Comparison of ENCODE assay signal across 16 cellular contexts in the genomic region with DNA sequence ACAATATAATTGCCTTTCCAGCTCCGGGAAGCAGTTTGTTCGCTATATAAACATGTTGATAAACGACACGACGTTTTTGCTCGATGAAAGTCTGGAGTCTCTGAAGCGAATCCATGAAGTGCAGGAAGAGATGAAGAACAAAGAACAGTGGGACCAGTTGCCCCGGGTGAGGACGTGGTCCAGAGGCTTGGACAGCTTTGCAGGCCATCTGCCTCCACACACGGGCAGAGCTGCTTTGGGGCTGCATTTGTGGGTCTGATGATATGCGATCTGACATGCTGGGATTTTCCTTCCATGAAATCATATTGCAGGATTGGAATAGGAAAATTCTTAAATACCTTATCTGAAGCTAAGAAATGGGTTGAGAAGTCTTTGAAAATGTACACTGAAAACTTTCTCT. TPM values are rescaled to one million over a fixed set of nuclear protein-coding genes. Genes with fewer than 3 reads are reported as not detected.
DNase-seq lines count a peak whose midpoint lies in the region; ATAC-seq and TF ChIP-seq lines count a peak whose summit lies in the region.
"Had no signal": no experiment of that assay in that cellular context is flagged by ENCODE, and none has a peak within 500 bp of the region (broad histone marks: within the 10 kb centered on the region; RNA-seq: fewer than 3 reads in every experiment).

No MANE protein-coding gene starts in this region.

- no peak overlapping the region for H3K23ac ChIP-seq in IMR-90 (ENCODE audit: low read depth, low read length)

- peaks cover 30% of the 10 kb centered on the region for H3K36me3 Mint-ChIP-seq in mesothelial cell of epicardium

- H2AK5ac ChIP-seq in IMR-90 (ENCODE audit: low read depth, low read length): no peak overlapping the region

- H3K9me3 Mint-ChIP-seq in mesothelial cell of epicardium: no peaks in the 10 kb centered on the region
- H3K9me3 Mint-ChIP-seq: IgD-negative memory B cell had no signal

- peaks cover 0 to 3% of the 10 kb centered on the region in 2 experiments; a peak in 1 of 4 replicates for H3K79me1 ChIP-seq in IMR-90 (ENCODE audit: low read depth in 1 of 2, low read length in 2 of 2)

- H4K20me1 ChIP-seq in IMR-90 (ENCODE audit: insufficient read depth, low read length): 0 out of 2 replicates have a peak, but pooled peaks cover 3% of the 10 kb centered on the region
- H4K20me1 ChIP-seq: BLaER1 had no signal

- POLR2A ChIA-PET in IMR-90 (lab: Charles Lee; ENCODE audit: unreplicated experiment): interaction anchor here (0.5 to 0.6 kb wide), 2 partner anchors 486 to 538 kb away, joined by 6 read pairs; no protein-coding TSS in a partner anchor

- ATAC-seq in IMR-90 (ENCODE audit: low read depth): peak; percentile 21; the same call in 1 of the 2 replicates
- no peak for ATAC-seq in GM18505 (IDR thresholded peaks at IDR 0.05; ENCODE audit: unreplicated experiment)
- ATAC-seq in mucosa of descending colon: no peak
- ATAC-seq: activated CD4-positive, CD25-positive, alpha-beta regulatory T cell treated with anti-CD3 and anti-CD28 coated beads, Interleukin-2, amount 50 U/mL, for 24 hours; Panc1 had no signal

- H3K4me3 ChIP-seq in IMR-90 (ENCODE audit: insufficient read depth, low read depth, low read length) (no peak overlapping the region), skeletal muscle tissue (ENCODE audit: low read length in 3 of 3) (no peak overlapping the region), mucosa of descending colon (no peak overlapping the region)
- H3K4me3 ChIP-seq: BLaER1, lung had no signal

- no peak overlapping the region for H2BK5ac ChIP-seq in IMR-90 (ENCODE audit: low read depth, low read length, poor library complexity, severe bottlenecking)

- H3K9ac ChIP-seq in IMR-90 (ENCODE audit: low read depth, low read length) (no peak overlapping the region), skeletal muscle tissue (ENCODE audit: low read depth in 1 of 3, low read length in 3 of 3) (peak overlapping the region in 2 of 3 donors; percentile 48 to 72)
- H3K9ac ChIP-seq: BLaER1 had no signal

- no peak overlapping the region for H4K91ac ChIP-seq in IMR-90 (ENCODE audit: insufficient read depth, low read depth, low read length)

- no peak overlapping the region for H3K27ac ChIP-seq in IMR-90 (ENCODE audit: insufficient read depth, low read length)
- peak overlapping the region; percentile 83 for H3K27ac ChIP-seq in cingulate gyrus (ENCODE audit: low read depth, low read length)
- H3K27ac ChIP-seq in skeletal muscle tissue (ENCODE audit: low read depth, low read length): peak overlapping the region; percentile 83
- H3K27ac ChIP-seq: BLaER1 had no signal

- peak overlapping the region; percentile 19 for H3K27ac Mint-ChIP-seq in mesothelial cell of epicardium
- H3K27ac Mint-ChIP-seq: IgD-negative memory B cell had no signal

- H2AK9ac ChIP-seq in IMR-90 (replicated peaks; ENCODE audit: low read depth, low read length, poor library complexity): no peak overlapping the region

- dilution Hi-C loops in IMR-90 (cut with HindIII; ENCODE audit: low sequenced_read_pairs, unreplicated experiment): no loop called here

- H3K18ac ChIP-seq in IMR-90 (ENCODE audit: low read depth, low read length): no peak overlapping the region

- TF ChIP-seq CTCF in IMR-90 (conservative IDR thresholded peaks at IDR 0.05; ENCODE audit: low read depth, low read length): no peak
- no peak for TF ChIP-seq CTCF in mesothelial cell of epicardium (IDR thresholded peaks at IDR 0.05; ENCODE audit: unreplicated experiment)
- TF ChIP-seq CTCF in mucosa of descending colon (IDR thresholded peaks at IDR 0.05): no peak

- intact Hi-C loops in IMR-90 (cut with micrococcal nuclease): no loop called here
- intact Hi-C loops in mucosa of descending colon (cut with DNase I, micrococcal nuclease): no loop called here

- no peak for TF ChIP-seq RAD21 in IMR-90 (IDR thresholded peaks at IDR 0.05; ENCODE audit: low read length)

- BruUV-seq in IMR-90 (replicated peaks; lab: Mats Ljungman, UMichigan): no TSS peak

- CTCF ChIA-PET in IMR-90 (lab: Yijun Ruan, JAX): no interaction called here

- H2BK20ac ChIP-seq in IMR-90 (ENCODE audit: low read depth, low read length): no peak overlapping the region

- no peak overlapping the region; a peak in 1 of 4 replicates for H4K8ac ChIP-seq in IMR-90 (ENCODE audit: low read depth in 2 of 2, low read length in 2 of 2)

- H3K9me3 ChIP-seq in IMR-90 (ENCODE audit: control insufficient read depth, insufficient read depth, low read length) (no peaks in the 10 kb centered on the region), skeletal muscle tissue (ENCODE audit: control insufficient read depth in 3 of 3, low read length in 3 of 3) (no peaks in the 10 kb centered on the region), mucosa of descending colon (no peaks in the 10 kb centered on the region)
- H3K9me3 ChIP-seq: BLaER1 had no signal

- TF ChIP-seq POLR2A in IMR-90 (IDR thresholded peaks at IDR 0.05; ENCODE audit: low read depth, low read length) (no peak), GM18505 (IDR thresholded peaks at IDR 0.05; ENCODE audit: borderline replicate concordance, extremely low read depth, insufficient read depth, insufficient read length) (no peak)

- H3K56ac ChIP-seq in IMR-90 (ENCODE audit: extremely low read depth, insufficient read depth, low read length): no peak overlapping the region

- no peak overlapping the region for H2BK120ac ChIP-seq in IMR-90 (ENCODE audit: low read depth, low read length)

- H3K4me3 Mint-ChIP-seq in mesothelial cell of epicardium: no peak overlapping the region
- H3K4me3 Mint-ChIP-seq: IgD-negative memory B cell had no signal

- no peaks in the 10 kb centered on the region for H3K27me3 ChIP-seq in IMR-90 (ENCODE audit: control insufficient read depth, insufficient read depth, low read length)
- no peaks in the 10 kb centered on the region for H3K27me3 ChIP-seq in skeletal muscle tissue (ENCODE audit: control insufficient read depth in 3 of 3, insufficient read depth in 3 of 3, low read length in 3 of 3)
- H3K27me3 ChIP-seq: BLaER1 had no signal

- 50% methylated on average over 2 of the region's 11 CpGs; no CpG with 5 or more reads in 1 of the 2 experiments for WGBS in IMR-90 (ENCODE audit: extremely low coverage in 2 of 2, insufficient read length in 1 of 2), 2 experiments

- no peak overlapping the region for H2AFZ ChIP-seq in IMR-90 (replicated peaks; ENCODE audit: low read length, poor library complexity)

- no peaks in the 10 kb centered on the region for H3K27me3 Mint-ChIP-seq in mesothelial cell of epicardium (ENCODE audit: low read depth)
- H3K27me3 Mint-ChIP-seq: IgD-negative memory B cell had no signal

- in situ Hi-C loops in IMR-90 (cut with MboI; ENCODE audit: low sequenced_read_pairs): no loop called here

- peaks cover 33% of the 10 kb centered on the region for H3K36me3 ChIP-seq in IMR-90 (ENCODE audit: control insufficient read depth, insufficient read depth, low read length)
- H3K36me3 ChIP-seq in skeletal muscle tissue (ENCODE audit: control insufficient read depth in 3 of 3, insufficient read depth in 3 of 3, low read length in 3 of 3): peaks cover 15 to 32% (median 20%) of the 10 kb centered on the region in 3 donors
- no peaks in the 10 kb centered on the region for H3K36me3 ChIP-seq in mucosa of descending colon (ENCODE audit: low read depth)

- H4K5ac ChIP-seq in IMR-90 (ENCODE audit: low read depth, low read length): no peak overlapping the region

- H3K4me1 Mint-ChIP-seq in mesothelial cell of epicardium: no peaks in the 10 kb centered on the region

- no peak overlapping the region for H3K4me2 ChIP-seq in IMR-90 (ENCODE audit: low read depth, low read length)
- H3K4me2 ChIP-seq: BLaER1 had no signal

- DNase-seq in IMR-90 (no peak), mesothelial cell of epicardium (ENCODE audit: low spot score in 2 of 2, unreplicated experiment in 2 of 2) (no peak), NCI-H345 treated with DMSO at 0.1 percent for 48 hours (lab: John Stamatoyannopoulos, UW; ENCODE audit: unreplicated experiment) (no peak), mucosa of descending colon (no peak), KG1 (lab: John Stamatoyannopoulos, UW) (no peak)
- DNase-seq: NCI-H1417; NCI-H510A treated with DMSO at 0.1 percent for 48 hours; stimulated activated CD4-positive, alpha-beta T cell treated with anti-CD3 and anti-CD28 coated beads, Interleukin-1b, Interleukin-23, amount 100 ng/mL, for 48 hours had no signal

- no peak overlapping the region for H2BK15ac ChIP-seq in IMR-90 (ENCODE audit: low read depth, low read length)

- H3K14ac ChIP-seq in IMR-90 (replicated peaks; ENCODE audit: low read depth, low read length): no peak overlapping the region

- no peaks in the 10 kb centered on the region for H3K4me1 ChIP-seq in IMR-90 (ENCODE audit: control insufficient read depth, insufficient read depth, low read length)
- H3K4me1 ChIP-seq in skeletal muscle tissue (ENCODE audit: control insufficient read depth in 3 of 3, insufficient read depth in 3 of 3, low read length in 3 of 3): peaks cover 13 to 20% (median 19%) of the 10 kb centered on the region in 3 donors
- H3K4me1 ChIP-seq in mucosa of descending colon (ENCODE audit: low read depth): no peaks in the 10 kb centered on the region

- H3K9me1 ChIP-seq in IMR-90 (ENCODE audit: insufficient read depth, low read length): peaks cover 5% of the 10 kb centered on the region; the same call in 1 of the 2 replicates

- no peak overlapping the region for H3K4ac ChIP-seq in IMR-90 (ENCODE audit: low read depth, low read length)

TF ChIP-seq in IMR-90, 13 proteins besides CTCF, POLR2A, EP300 and RAD21 (continues in another document):
- TF ChIP-seq FOS (IDR thresholded peaks at IDR 0.05; ENCODE audit: low read depth, low read length) (no peak), CHD1 (IDR thresholded peaks at IDR 0.05; ENCODE audit: low read depth, low read length) (no peak), MAZ (IDR thresholded peaks at IDR 0.05; ENCODE audit: borderline replicate concordance, low read depth, low read length) (no peak), SMC3 (IDR thresholded peaks at IDR 0.05; ENCODE audit: low read depth, low read length) (no peak), NFE2L2 (IDR thresholded peaks at IDR 0.05; ENCODE audit: low read depth, low read length) (no peak), MXI1 (IDR thresholded peaks at IDR 0.05; ENCODE audit: borderline replicate concordance, low read depth, low read length) (no peak)

RNA-seq across cellular contexts. Expression of gene KIF1B, which starts 49.2 kb away (rescaled TPM):
- total RNA-seq in IMR-90 (2012; rRNA removed) (21.1 and 32.5 TPM in 2 replicates), mesothelial cell of epicardium (65.7 to 67.7 TPM (median 66.1 TPM) in 3 replicates), skeletal muscle tissue (127 TPM), mucosa of descending colon (10 to 100 TPM; 35.6 to 62.2 (median 48.0) TPM)
- 12.3 and 13.0 TPM in 2 replicates for polyA plus RNA-seq in IMR-90 (2012; rRNA removed)
- 3.3 and 8.1 TPM in 2 replicates for polyA plus RNA-seq in IMR-90 (2012; cell fraction: cytosol; rRNA removed)
- 4.9 and 16.7 TPM in 2 replicates for polyA plus RNA-seq in IMR-90 (2012; cell fraction: nucleus; rRNA removed; ENCODE audit: low replicate concordance)
